26 cellular contexts compared by ENCODE assay signal in genomic region chr2:40087434-40087833, GRCh38.
A peak's percentile ranks its signal among the peaks of the same experiment; 100 is the strongest.
DNase-seq lines count a peak whose midpoint lies in the region; ATAC-seq, FAIRE-seq and TF ChIP-seq lines count a peak whose summit lies in the region.
"Had no signal": no experiment of that assay in that cellular context is flagged by ENCODE, and none has a peak within 500 bp of the region (broad histone marks: within the 10 kb centered on the region; RNA-seq: fewer than 3 reads in every experiment).

No MANE protein-coding gene starts in this region.

- no peak overlapping the region for H3K4me3 ChIP-seq in Karpas-422 (ENCODE audit: low read length)
- no peak overlapping the region for H3K4me3 ChIP-seq in epithelial cell of esophagus (ENCODE audit: low read length)
- H3K4me3 ChIP-seq: ascending aorta, hepatocyte, lower lobe of right lung, tibial nerve had no signal

- ATAC-seq in HG02852 (IDR thresholded peaks at IDR 0.05; ENCODE audit: unreplicated experiment), result no peak
- ATAC-seq: foreskin keratinocyte, sciatic nerve, WTC11 had no signal

- no peaks in the 10 kb centered on the region for H3K36me3 ChIP-seq in Karpas-422 (ENCODE audit: insufficient read depth, low read length)
- H3K36me3 ChIP-seq: ascending aorta, lower lobe of right lung, tibial nerve had no signal

- H2AFZ ChIP-seq in Karpas-422 (ENCODE audit: low read length), result no peak overlapping the region
- H2AFZ ChIP-seq: hepatocyte had no signal

- peak; percentile 53 for FAIRE-seq in islet of Langerhans (lab: Jason Lieb, UNC)
- FAIRE-seq: endothelial cell of umbilical vein had no signal

- DNase-seq in EH (ENCODE audit: low read depth) (peak; percentile 36), Karpas-422 (peak; percentile 17), epithelial cell of esophagus (ENCODE audit: low read depth) (peak; percentile 47), NCI-H345 (lab: John Stamatoyannopoulos, UW) (no peak), middle frontal gyrus (ENCODE audit: extremely low spot score, low spot score) (no peak)
- no peak for DNase-seq in activated naive CD4-positive, alpha-beta T cell treated with anti-CD3 and anti-CD28 coated beads, Interleukin-2, amount 50 U/mL, for 16 hours
- DNase-seq: activated CD4-positive, alpha-beta T cell treated with anti-CD3 and anti-CD28 coated beads, Interleukin-2, amount 50 U/mL, for 48 hours; activated CD8-positive, alpha-beta memory T cell treated with anti-CD3 and anti-CD28 coated beads, Interleukin-2, amount 50 U/mL, for 48 hours; CD4-positive, CD25-positive, alpha-beta regulatory T cell; foreskin keratinocyte; immature natural killer cell; KG1; lower lobe of right lung; NCI-H187 treated with DMSO at 0.1 percent for 48 hours; NCI-H2227 treated with DMSO at 0.1 percent for 48 hours; NCI-H82; SHP77 treated with DMSO at 0.1 percent for 48 hours; SW 1271 had no signal

- H3K9ac ChIP-seq in Karpas-422 (ENCODE audit: low read length), result no peak overlapping the region

- H3K9me3 ChIP-seq in Karpas-422 (ENCODE audit: low read length), result no peaks in the 10 kb centered on the region
- H3K9me3 ChIP-seq: ascending aorta, lower lobe of right lung, tibial nerve had no signal

- no peaks in the 10 kb centered on the region for H3K4me1 ChIP-seq in Karpas-422 (ENCODE audit: low read length)
- H3K4me1 ChIP-seq: ascending aorta, foreskin keratinocyte, lower lobe of right lung, tibial nerve had no signal

- no peak for TF ChIP-seq CTCF in epithelial cell of esophagus (IDR thresholded peaks at IDR 0.05; ENCODE audit: insufficient read depth, low read depth, low read length, missing control alignments)

- no peaks in the 10 kb centered on the region for H3K79me2 ChIP-seq in Karpas-422 (ENCODE audit: low read length)
- H3K79me2 ChIP-seq: hepatocyte had no signal

- no peaks in the 10 kb centered on the region for H3K27me3 ChIP-seq in Karpas-422 (ENCODE audit: low read length)
- H3K27me3 ChIP-seq: ascending aorta, foreskin keratinocyte, hepatocyte, tibial nerve had no signal

- H3K4me2 ChIP-seq in Karpas-422 (ENCODE audit: low read depth, low read length, poor library complexity, severe bottlenecking), result no peak overlapping the region
- H3K4me2 ChIP-seq: hepatocyte had no signal

- H3K27ac ChIP-seq in Karpas-422 (ENCODE audit: low read length), result no peak overlapping the region
- H3K27ac ChIP-seq: ascending aorta, foreskin keratinocyte, hepatocyte, lower lobe of right lung, tibial nerve had no signal

- no peaks in the 10 kb centered on the region for H3K9me2 ChIP-seq in Karpas-422 (replicated peaks; ENCODE audit: insufficient read depth, low read length)

- H4K20me1 ChIP-seq in Karpas-422 (ENCODE audit: insufficient read depth, low read depth, low read length), result no peaks in the 10 kb centered on the region

Comparison
In these comparisons a context has a peak if more than half of its experiments do, and no peak if none do; other contexts are left out.
1. DNase-seq: peak in EH (single experiment), Karpas-422 (single experiment) and epithelial cell of esophagus (single experiment); none in NCI-H345 (single experiment), activated naive CD4-positive, alpha-beta T cell treated with anti-CD3 and anti-CD28 coated beads, Interleukin-2, amount 50 U/mL, for 16 hours (single experiment) and middle frontal gyrus (single experiment).